2 cellular contexts compared by ENCODE assay signal in genomic region chr7:149715476-149715875, GRCh38.
TF ChIP-seq lines count a peak whose summit lies in the region.

No MANE protein-coding gene starts in this region.

TF ChIP-seq in H1, 55 proteins besides CTCF, POLR2A, EP300 and RAD21 (continued from another document):
- TF ChIP-seq GABPA (IDR thresholded peaks at IDR 0.05; ENCODE audit: borderline replicate concordance, insufficient read depth, low read length) (no peak), RXRA (IDR thresholded peaks at IDR 0.05; ENCODE audit: insufficient read depth, low read depth, low read length) (no peak), SUZ12 (IDR thresholded peaks at IDR 0.05; ENCODE audit: low read length) (no peak), KDM1A (IDR thresholded peaks at IDR 0.05; ENCODE audit: borderline replicate concordance, low read length) (no peak), CBX8 (IDR thresholded peaks at IDR 0.05; ENCODE audit: borderline replicate concordance, low read depth, low read length) (no peak), RFX5 (IDR thresholded peaks at IDR 0.05; ENCODE audit: borderline replicate concordance, low read depth, low read length) (no peak), USF2 (IDR thresholded peaks at IDR 0.05; ENCODE audit: low read length) (no peak), POU5F1 (IDR thresholded peaks at IDR 0.05; ENCODE audit: low read depth, low read length) (no peak), RNF2 (IDR thresholded peaks at IDR 0.05; ENCODE audit: borderline replicate concordance, low read depth, low read length, missing control alignments, poor library complexity, severe bottlenecking) (no peak), ZNF274 (IDR thresholded peaks at IDR 0.05; ENCODE audit: borderline replicate concordance, extremely low read depth, low read length) (no peak)

TF ChIP-seq in HEK293T, 16 proteins besides CTCF, POLR2A, EP300 and RAD21 (continued from another document):
- no peak for TF ChIP-seq PKNOX1 (IDR thresholded peaks at IDR 0.05)
- TF ChIP-seq ELF4 (IDR thresholded peaks at IDR 0.05), result no peak
- no peak for TF ChIP-seq SUZ12 (IDR thresholded peaks at IDR 0.05)
- no peak for TF ChIP-seq HDGF (IDR thresholded peaks at IDR 0.05; ENCODE audit: borderline replicate concordance)
- TF ChIP-seq ARNT (IDR thresholded peaks at IDR 0.05), result no peak
- TF ChIP-seq ZNF384 (IDR thresholded peaks at IDR 0.05), result no peak
- TF ChIP-seq LEF1 (IDR thresholded peaks at IDR 0.05; ENCODE audit: borderline replicate concordance), result no peak
- TF ChIP-seq CTBP1 (IDR thresholded peaks at IDR 0.05; ENCODE audit: borderline replicate concordance), result no peak
- TF ChIP-seq NFRKB (IDR thresholded peaks at IDR 0.05), result no peak
